Comparison of ENCODE assay signal across 39 cellular contexts in the genomic region with DNA sequence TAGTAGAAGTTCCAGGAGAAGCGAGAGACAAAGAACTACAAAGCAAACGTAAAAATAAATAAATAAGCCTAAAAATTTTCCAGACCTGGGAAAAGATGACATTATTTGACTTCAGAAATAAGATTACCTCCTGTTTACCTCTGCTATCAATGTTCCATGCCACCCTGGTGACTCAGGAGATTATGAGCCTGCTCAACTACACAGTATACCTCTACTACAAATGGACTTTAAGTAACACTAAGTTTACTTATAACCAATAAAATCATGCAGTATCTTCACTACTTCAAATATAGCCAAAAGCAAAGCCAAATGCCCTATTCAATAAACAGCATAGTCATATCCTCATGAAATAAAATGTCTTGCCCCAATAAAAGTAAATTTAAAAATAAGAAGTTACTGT.
"Had no signal": no experiment of that assay in that cellular context is flagged by ENCODE, and none has a peak within 500 bp of the region (broad histone marks: within the 10 kb centered on the region; RNA-seq: fewer than 3 reads in every experiment).

No MANE protein-coding gene starts in this region.

- H3K36me3 ChIP-seq: adrenal gland, ascending aorta, brain microvascular endothelial cell, breast epithelium, cardiac muscle cell had no signal

- H3K4me1 ChIP-seq: adrenal gland, ascending aorta, body of pancreas, breast epithelium had no signal

- H3K36me3 Mint-ChIP-seq: activated naive CD4-positive, alpha-beta T cell treated with anti-CD3 and anti-CD28 coated beads, Interleukin-2, amount 10 ng/mL, durations not matched to agents 7 days and 5 days; activated naive CD4-positive, alpha-beta T cell treated with anti-CD3 and anti-CD28 coated beads, Interleukin-2, amount 50 U/mL, for 24 hours; activated naive CD4-positive, alpha-beta T cell treated with anti-CD3 and anti-CD28 coated beads, Interleukin-2, amount 50 U/mL, for 72 hours; activated naive CD8-positive, alpha-beta T cell; activated naive CD8-positive, alpha-beta T cell treated with anti-CD3 and anti-CD28 coated beads for 36 hours; activated naive CD8-positive, alpha-beta T cell treated with anti-CD3 and anti-CD28 coated beads, Interleukin-2, amount 10 ng/mL, durations not matched to agents 7 days and 5 days; brain had no signal

- H3K9me3 ChIP-seq: adrenal gland, ascending aorta, body of pancreas had no signal

- H3K27ac ChIP-seq: adrenal gland, ascending aorta, body of pancreas, brain microvascular endothelial cell, breast epithelium, cardiac muscle cell had no signal

- H3K9me3 Mint-ChIP-seq: activated naive CD4-positive, alpha-beta T cell treated with anti-CD3 and anti-CD28 coated beads for 36 hours; activated naive CD4-positive, alpha-beta T cell treated with anti-CD3 and anti-CD28 coated beads, Interleukin-2, amount 10 ng/mL, durations not matched to agents 7 days and 5 days; activated naive CD4-positive, alpha-beta T cell treated with anti-CD3 and anti-CD28 coated beads, Interleukin-2, amount 50 U/mL, for 24 hours; activated naive CD4-positive, alpha-beta T cell treated with anti-CD3 and anti-CD28 coated beads, Interleukin-2, amount 50 U/mL, for 72 hours; activated naive CD8-positive, alpha-beta T cell treated with anti-CD3 and anti-CD28 coated beads for 36 hours; activated naive CD8-positive, alpha-beta T cell treated with anti-CD3 and anti-CD28 coated beads, Interleukin-2, amount 10 ng/mL, durations not matched to agents 7 days and 5 days; activated naive CD8-positive, alpha-beta T cell treated with anti-CD3 and anti-CD28 coated beads, Interleukin-2, amount 50 U/mL, for 24 hours; activated T-cell treated with anti-CD3 and anti-CD28 coated beads, Interleukin-2, amount 50 U/mL, for 24 hours; activated T-cell treated with anti-CD3 and anti-CD28 coated beads, Interleukin-2, amount 50 U/mL, for 4 hours; activated T-helper 1 cell treated with anti-CD3 and anti-CD28 coated beads, Interleukin-12 subunit alpha, Interleukin-12 subunit beta, Interleukin-2, Interleukin-4 antibody, amounts not matched to agents 30 ng/mL and 10 ng/mL and 1 ng/mL, durations not matched to agents 14 hours and 24 hours and 36 hours; activated T-helper 17 cell treated with anti-CD3 and anti-CD28 coated beads, Interleukin-2, amount 50 U/mL, for 72 hours; activated T-helper 2 cell treated with anti-CD3 and anti-CD28 coated beads, Interferon-gamma antibody, Interleukin-2, Interleukin-4, amounts not matched to agents 10 μg/mL and 5 μg/mL and 100 μg/mL, durations not matched to agents 14 hours and 24 hours and 36 hours; central memory CD8-positive, alpha-beta T cell had no signal

- FAIRE-seq: bronchial epithelial cell had no signal

- H3K4me3 Mint-ChIP-seq: activated naive CD4-positive, alpha-beta T cell treated with anti-CD3 and anti-CD28 coated beads for 36 hours; activated naive CD4-positive, alpha-beta T cell treated with anti-CD3 and anti-CD28 coated beads, Interleukin-2, amount 10 ng/mL, durations not matched to agents 7 days and 5 days; activated naive CD4-positive, alpha-beta T cell treated with anti-CD3 and anti-CD28 coated beads, Interleukin-2, amount 50 U/mL, for 24 hours; activated naive CD8-positive, alpha-beta T cell; activated naive CD8-positive, alpha-beta T cell treated with anti-CD3 and anti-CD28 coated beads for 36 hours; activated naive CD8-positive, alpha-beta T cell treated with anti-CD3 and anti-CD28 coated beads, Interleukin-2, amount 10 ng/mL, durations not matched to agents 7 days and 5 days; activated naive CD8-positive, alpha-beta T cell treated with anti-CD3 and anti-CD28 coated beads, Interleukin-2, amount 50 U/mL, for 24 hours; activated T-cell treated with anti-CD3 and anti-CD28 coated beads, Interleukin-2, amount 50 U/mL, for 24 hours; activated T-cell treated with anti-CD3 and anti-CD28 coated beads, Interleukin-2, amount 50 U/mL, for 4 hours; activated T-cell treated with anti-CD3 and anti-CD28 coated beads, Interleukin-2, amount 50 U/mL, for 72 hours; activated T-helper 1 cell treated with anti-CD3 and anti-CD28 coated beads, Interleukin-12 subunit alpha, Interleukin-12 subunit beta, Interleukin-2, Interleukin-4 antibody, amounts not matched to agents 30 ng/mL and 10 ng/mL and 1 ng/mL, durations not matched to agents 14 hours and 24 hours and 36 hours; activated T-helper 17 cell treated with anti-CD3 and anti-CD28 coated beads, Interleukin-2, amount 50 U/mL, for 72 hours; brain; central memory CD8-positive, alpha-beta T cell had no signal

- H3K27me3 Mint-ChIP-seq: activated naive CD4-positive, alpha-beta T cell treated with anti-CD3 and anti-CD28 coated beads, Interleukin-2, amount 10 ng/mL, durations not matched to agents 7 days and 5 days; activated naive CD4-positive, alpha-beta T cell treated with anti-CD3 and anti-CD28 coated beads, Interleukin-2, amount 50 U/mL, for 24 hours; activated naive CD8-positive, alpha-beta T cell; activated naive CD8-positive, alpha-beta T cell treated with anti-CD3 and anti-CD28 coated beads for 36 hours; activated naive CD8-positive, alpha-beta T cell treated with anti-CD3 and anti-CD28 coated beads, Interleukin-2, amount 10 ng/mL, durations not matched to agents 7 days and 5 days; activated naive CD8-positive, alpha-beta T cell treated with anti-CD3 and anti-CD28 coated beads, Interleukin-2, amount 50 U/mL, for 24 hours; activated T-helper 17 cell treated with anti-CD3 and anti-CD28 coated beads, Interleukin-2, amount 50 U/mL, for 72 hours; brain; central memory CD8-positive, alpha-beta T cell had no signal

- H3K27me3 ChIP-seq: adrenal gland, ascending aorta, body of pancreas, brain microvascular endothelial cell, cardiac muscle cell had no signal

- H3K27ac Mint-ChIP-seq: activated naive CD4-positive, alpha-beta T cell treated with anti-CD3 and anti-CD28 coated beads for 36 hours; activated naive CD4-positive, alpha-beta T cell treated with anti-CD3 and anti-CD28 coated beads, Interleukin-2, amount 10 ng/mL, durations not matched to agents 7 days and 5 days; activated naive CD4-positive, alpha-beta T cell treated with anti-CD3 and anti-CD28 coated beads, Interleukin-2, amount 50 U/mL, for 24 hours; activated naive CD4-positive, alpha-beta T cell treated with anti-CD3 and anti-CD28 coated beads, Interleukin-2, amount 50 U/mL, for 72 hours; activated naive CD8-positive, alpha-beta T cell; activated naive CD8-positive, alpha-beta T cell treated with anti-CD3 and anti-CD28 coated beads for 36 hours; activated naive CD8-positive, alpha-beta T cell treated with anti-CD3 and anti-CD28 coated beads, Interleukin-2, amount 10 ng/mL, durations not matched to agents 7 days and 5 days; activated naive CD8-positive, alpha-beta T cell treated with anti-CD3 and anti-CD28 coated beads, Interleukin-2, amount 50 U/mL, for 24 hours; activated T-cell treated with anti-CD3 and anti-CD28 coated beads, Interleukin-2, amount 50 U/mL, for 24 hours; activated T-cell treated with anti-CD3 and anti-CD28 coated beads, Interleukin-2, amount 50 U/mL, for 72 hours; activated T-helper 1 cell treated with anti-CD3 and anti-CD28 coated beads, Interleukin-12 subunit alpha, Interleukin-12 subunit beta, Interleukin-2, Interleukin-4 antibody, amounts not matched to agents 30 ng/mL and 10 ng/mL and 1 ng/mL, durations not matched to agents 14 hours and 24 hours and 36 hours; activated T-helper 17 cell treated with anti-CD3 and anti-CD28 coated beads, Interleukin-2, amount 50 U/mL, for 72 hours; activated T-helper 2 cell treated with anti-CD3 and anti-CD28 coated beads, Interferon-gamma antibody, Interleukin-2, Interleukin-4, amounts not matched to agents 10 μg/mL and 5 μg/mL and 100 μg/mL, durations not matched to agents 14 hours and 24 hours and 36 hours; brain had no signal

- DNase-seq: activated effector memory CD4-positive, alpha-beta T cell treated with anti-CD3 and anti-CD28 coated beads, Interleukin-2, amount 50 U/mL, for 16 hours; activated effector memory CD4-positive, alpha-beta T cell treated with Interleukin-2 at 50 U/mL for 16 hours; activated gamma-delta T cell; activated gamma-delta T cell treated with Interleukin-2 at 50 U/mL for 16 hours; activated naive CD4-positive, alpha-beta T cell; activated naive CD4-positive, alpha-beta T cell treated with anti-CD3 and anti-CD28 coated beads for 36 hours; activated naive CD4-positive, alpha-beta T cell treated with anti-CD3 and anti-CD28 coated beads, Interleukin-2, amount 10 ng/mL, durations not matched to agents 7 days and 5 days; activated naive CD4-positive, alpha-beta T cell treated with anti-CD3 and anti-CD28 coated beads, Interleukin-2, amount 50 U/mL, for 16 hours; activated naive CD4-positive, alpha-beta T cell treated with Interleukin-2 at 50 U/mL for 16 hours; activated naive CD8-positive, alpha-beta T cell treated with anti-CD3 and anti-CD28 coated beads for 36 hours; activated naive CD8-positive, alpha-beta T cell treated with anti-CD3 and anti-CD28 coated beads, Interleukin-2, amount 10 ng/mL, durations not matched to agents 7 days and 5 days; activated naive CD8-positive, alpha-beta T cell treated with anti-CD3 and anti-CD28 coated beads, Interleukin-2, amount 50 U/mL, for 24 hours; activated T-cell treated with anti-CD3 and anti-CD28 coated beads, Interleukin-2, amount 50 U/mL, for 1 hour; activated T-cell treated with anti-CD3 and anti-CD28 coated beads, Interleukin-2, amount 50 U/mL, for 24 hours; activated T-cell treated with anti-CD3 and anti-CD28 coated beads, Interleukin-2, amount 50 U/mL, for 4 hours; activated T-cell treated with anti-CD3 and anti-CD28 coated beads, Interleukin-2, amount 50 U/mL, for 48 hours; activated T-cell treated with anti-CD3 and anti-CD28 coated beads, Interleukin-2, amount 50 U/mL, for 72 hours; adrenal gland; amniotic stem cell; amygdala; anterior cingulate cortex; aorta; body of pancreas; brain microvascular endothelial cell; caudate nucleus; central memory CD4-positive, alpha-beta T cell; cerebellar nuclear complex had no signal

- H3K4me1 Mint-ChIP-seq: activated naive CD4-positive, alpha-beta T cell treated with anti-CD3 and anti-CD28 coated beads, Interleukin-2, amount 10 ng/mL, durations not matched to agents 7 days and 5 days; activated naive CD4-positive, alpha-beta T cell treated with anti-CD3 and anti-CD28 coated beads, Interleukin-2, amount 50 U/mL, for 24 hours; activated naive CD8-positive, alpha-beta T cell treated with anti-CD3 and anti-CD28 coated beads for 36 hours; activated naive CD8-positive, alpha-beta T cell treated with anti-CD3 and anti-CD28 coated beads, Interleukin-2, amount 10 ng/mL, durations not matched to agents 7 days and 5 days; activated naive CD8-positive, alpha-beta T cell treated with anti-CD3 and anti-CD28 coated beads, Interleukin-2, amount 50 U/mL, for 24 hours; activated T-helper 17 cell treated with anti-CD3 and anti-CD28 coated beads, Interleukin-2, amount 50 U/mL, for 72 hours; brain; central memory CD8-positive, alpha-beta T cell had no signal

- ATAC-seq: activated naive CD4-positive, alpha-beta T cell treated with anti-CD3 and anti-CD28 coated beads, Interleukin-2, amount 50 U/mL, for 72 hours; activated naive CD8-positive, alpha-beta T cell treated with anti-CD3 and anti-CD28 coated beads, Interleukin-2, amount 50 U/mL, for 24 hours; activated T-cell treated with anti-CD3 and anti-CD28 coated beads, Interleukin-2, amount 50 U/mL, for 4 hours; activated T-cell treated with anti-CD3 and anti-CD28 coated beads, Interleukin-2, amount 50 U/mL, for 72 hours; activated T-helper 17 cell treated with anti-CD3 and anti-CD28 coated beads, Interleukin-2, amount 50 U/mL, for 72 hours; body of pancreas had no signal

- H3K4me3 ChIP-seq: adrenal gland, ascending aorta, body of pancreas, breast epithelium, cardiac muscle cell had no signal
